ENCODE assay signal across 9 cellular contexts in genomic region chr4:55547461-55547770, GRCh38. TPM values are rescaled to one million over a fixed set of nuclear protein-coding genes. Genes with fewer than 3 reads are reported as not detected.
A peak's percentile ranks its signal among the peaks of the same experiment; 100 is the strongest.
DNase-seq lines count a peak whose midpoint lies in the region; ATAC-seq, FAIRE-seq and TF ChIP-seq lines count a peak whose summit lies in the region.
"Had no signal": no experiment of that assay in that cellular context is flagged by ENCODE, and none has a peak within 500 bp of the region (broad histone marks: within the 10 kb centered on the region; RNA-seq: fewer than 3 reads in every experiment).

No MANE protein-coding gene starts in this region.

- H2BK5ac ChIP-seq in mesenchymal stem cell (ENCODE audit: low read depth, low read length, poor library complexity, severe bottlenecking), result peak overlapping the region; percentile 93

- no peak overlapping the region for H3K23ac ChIP-seq in mesenchymal stem cell (ENCODE audit: low read length in 2 of 2)

- H3K27me3 ChIP-seq in CD8-positive, alpha-beta T cell (ENCODE audit: insufficient read depth, low read length), result no peaks in the 10 kb centered on the region
- H3K27me3 ChIP-seq in mesenchymal stem cell (ENCODE audit: control insufficient read depth in 1 of 2, insufficient read depth in 1 of 2, low read length in 2 of 2), result no peaks in the 10 kb centered on the region

- peaks cover 2% of the 10 kb centered on the region for H3K79me1 ChIP-seq in mesenchymal stem cell (replicated peaks; ENCODE audit: low read length, poor library complexity, severe bottlenecking)

- H3K27me3 Mint-ChIP-seq in CD8-positive, alpha-beta T cell (ENCODE audit: low read depth), result peaks cover 7% of the 10 kb centered on the region

- peak overlapping the region; percentile 67 for H2AFZ ChIP-seq in mesenchymal stem cell (ENCODE audit: low read depth, low read length)

- no peak overlapping the region for H4K91ac ChIP-seq in mesenchymal stem cell (ENCODE audit: low read length)

- H3K4me2 ChIP-seq in mesenchymal stem cell (ENCODE audit: low read length, poor library complexity, severe bottlenecking), result peak overlapping the region; percentile 84

- TF ChIP-seq CTCF in CD8-positive, alpha-beta T cell (IDR thresholded peaks at IDR 0.05), result no peak

- no peak for FAIRE-seq in urothelium cell line (lab: Jason Lieb, UNC)

- H2BK120ac ChIP-seq in mesenchymal stem cell (ENCODE audit: low read depth, low read length), result peak overlapping the region; percentile 19

- H3K4me3 Mint-ChIP-seq in CD8-positive, alpha-beta T cell, result peak overlapping the region; percentile 93

- H3K14ac ChIP-seq in mesenchymal stem cell (ENCODE audit: low read length in 2 of 2), result no peak overlapping the region

- peak overlapping the region; percentile 91 for H3K27ac Mint-ChIP-seq in CD8-positive, alpha-beta T cell

- H3K36me3 ChIP-seq in CD8-positive, alpha-beta T cell (ENCODE audit: insufficient read depth, low read length), result no peaks in the 10 kb centered on the region
- no peaks in the 10 kb centered on the region for H3K36me3 ChIP-seq in mesenchymal stem cell (ENCODE audit: control insufficient read depth in 1 of 2, insufficient read depth in 2 of 2, low read depth in 1 of 2, low read length in 2 of 2)

- peaks cover 2% of the 10 kb centered on the region for H3K36me3 Mint-ChIP-seq in CD8-positive, alpha-beta T cell

- peak overlapping the region; percentile 32 to 57 for H3K4ac ChIP-seq in mesenchymal stem cell (ENCODE audit: low read depth in 1 of 2, low read length in 2 of 2)

- DNase-seq in CD8-positive, alpha-beta T cell, result no peak
- DNase-seq in NCI-H146 treated with DMSO at 0.1 percent for 48 hours (lab: John Stamatoyannopoulos, UW; ENCODE audit: unreplicated experiment), result peak; percentile 68
- peak; percentile 39 for DNase-seq in cerebellum (ENCODE audit: low spot score)
- DNase-seq in mesenchymal stem cell, result no peak
- DNase-seq in urothelium cell line (ENCODE audit: low spot score), result peak; percentile 53
- DNase-seq in NK-92 treated with Interleukin-12 subunit alpha and Interleukin-12 subunit beta, amount 100 ng/mL, for 24 hours (lab: John Stamatoyannopoulos, UW), result no peak
- no peak for DNase-seq in activated CD4-positive, alpha-beta T cell treated with anti-CD3 and anti-CD28 coated beads, Interleukin-2, amount 50 U/mL, for 1 hour

- peaks cover 37% of the 10 kb centered on the region for H3K4me1 Mint-ChIP-seq in CD8-positive, alpha-beta T cell (ENCODE audit: low read depth)

- H4K8ac ChIP-seq in mesenchymal stem cell (ENCODE audit: low read length), result no peak overlapping the region

- no peaks in the 10 kb centered on the region for H3K9me3 Mint-ChIP-seq in CD8-positive, alpha-beta T cell

- POLR2A ChIA-PET in CD8-positive, alpha-beta T cell (lab: Charles Lee), result interaction anchor here (0.6 to 2.2 kb wide), 3 partner anchors 98 to 153 kb away, joined by 3 to 6 read pairs (median 4); no protein-coding TSS in a partner anchor

- peak overlapping the region; percentile 60 for H2BK15ac ChIP-seq in mesenchymal stem cell (ENCODE audit: low read depth, poor library complexity, severe bottlenecking)

- H3K18ac ChIP-seq in mesenchymal stem cell (ENCODE audit: low read depth in 1 of 2, low read length in 2 of 2), result peak overlapping the region; percentile 46 to 82

- H2AK5ac ChIP-seq in mesenchymal stem cell (ENCODE audit: low read length, severe bottlenecking), result no peak overlapping the region

- no peak overlapping the region for H2BK12ac ChIP-seq in mesenchymal stem cell (ENCODE audit: low read length in 2 of 2)

- H3K9me3 ChIP-seq in CD8-positive, alpha-beta T cell (ENCODE audit: low read length), result no peaks in the 10 kb centered on the region
- H3K9me3 ChIP-seq in mesenchymal stem cell (ENCODE audit: control insufficient read depth, low read length), result no peaks in the 10 kb centered on the region

- peak overlapping the region; percentile 91 for H3K4me3 ChIP-seq in CD8-positive, alpha-beta T cell (ENCODE audit: low read depth, low read length)
- H3K4me3 ChIP-seq in mesenchymal stem cell (ENCODE audit: insufficient read depth in 1 of 2, low read depth in 1 of 2, low read length in 2 of 2), result peak overlapping the region; percentile 80 to 94

- peaks cover 9% of the 10 kb centered on the region for H3K4me1 ChIP-seq in CD8-positive, alpha-beta T cell (ENCODE audit: insufficient read depth, low read length)
- no peaks in the 10 kb centered on the region for H3K4me1 ChIP-seq in mesenchymal stem cell (ENCODE audit: control insufficient read depth, insufficient read depth, low read depth, low read length)

- peak overlapping the region; percentile 83 for H3K9ac ChIP-seq in mesenchymal stem cell (ENCODE audit: low read length)

- no peak for ATAC-seq in CD8-positive, alpha-beta T cell
- no peak for ATAC-seq in GM21528 (IDR thresholded peaks at IDR 0.05; ENCODE audit: low FRiP score, unreplicated experiment)

- 6% methylated on average over 10 of the region's 10 CpGs for WGBS in mesenchymal stem cell

- intact Hi-C loops in CD8-positive, alpha-beta T cell (cut with DNase I, micrococcal nuclease), result loop anchor here (2.0 to 10.0 kb wide), 14 partner anchors 103 to 1483 kb away; partner anchors contain the start of genes CHIC2 (in 2 of the 2), AASDH (in 1 of the 2), CEP135 (in 1 of the 2) and NOA1 (in 1 of the 2)

- CTCF ChIA-PET in CD8-positive, alpha-beta T cell (lab: Charles Lee), result interaction anchor here (0.7 kb wide), 1 partner anchor 202 kb away, joined by 4 read pairs; no protein-coding TSS in a partner anchor

- peak overlapping the region; percentile 71 for H3K27ac ChIP-seq in CD8-positive, alpha-beta T cell (ENCODE audit: low read depth, low read length)
- H3K27ac ChIP-seq in mesenchymal stem cell (ENCODE audit: low read length, poor library complexity, severe bottlenecking), result peak overlapping the region; percentile 88

RNA-seq across cellular contexts. Expression of gene CLOCK, which starts 0.7 kb away (rescaled TPM):
- total RNA-seq in CD8-positive, alpha-beta T cell, result 1 to 10 TPM; 3.7 to 4.3 TPM
- 34.9 TPM for total RNA-seq in cerebellum
- polyA plus RNA-seq in mesenchymal stem cell (2013, experiment 1 of 2), result 10.4 TPM
- 11.6 TPM for polyA plus RNA-seq in mesenchymal stem cell (2013, experiment 2 of 2)

RNA-seq across cellular contexts. Expression of gene PDCL2, which starts 44.6 kb away (rescaled TPM):
- total RNA-seq in CD8-positive, alpha-beta T cell, result not detected
- total RNA-seq in cerebellum, result not detected
- not detected for polyA plus RNA-seq in mesenchymal stem cell (2013, experiment 1 of 2)
- not detected for polyA plus RNA-seq in mesenchymal stem cell (2013, experiment 2 of 2)
- total RNA-seq: LHCN-M2 had no signal

Comparison
In these comparisons a context has a peak if more than half of its experiments do, and no peak if none do; other contexts are left out.
1. DNase-seq: peak in NCI-H146 treated with DMSO at 0.1 percent for 48 hours (single experiment), cerebellum (single experiment) and urothelium cell line (single experiment); none in CD8-positive, alpha-beta T cell (0 of 7), mesenchymal stem cell (single experiment), NK-92 treated with Interleukin-12 subunit alpha and Interleukin-12 subunit beta, amount 100 ng/mL, for 24 hours (single experiment) and activated CD4-positive, alpha-beta T cell treated with anti-CD3 and anti-CD28 coated beads, Interleukin-2, amount 50 U/mL, for 1 hour (single experiment).